In genomic region chr14:90491221-90491867, GRCh38 we compare ENCODE assay signal across 10 cellular contexts.
A peak's percentile ranks its signal among the peaks of the same experiment; 100 is the strongest.
DNase-seq lines count a peak whose midpoint lies in the region; ATAC-seq and TF ChIP-seq lines count a peak whose summit lies in the region.
"Had no signal": no experiment of that assay in that cellular context is flagged by ENCODE, and none has a peak within 500 bp of the region (broad histone marks: within the 10 kb centered on the region; RNA-seq: fewer than 3 reads in every experiment).

No MANE protein-coding gene starts in this region.

- H3K36me3 ChIP-seq in BE2C (no peaks in the 10 kb centered on the region), RWPE2 (ENCODE audit: low read depth) (no peaks in the 10 kb centered on the region), osteoblast (ENCODE audit: insufficient read depth, low read length) (no peaks in the 10 kb centered on the region)

- no peak for ATAC-seq in RWPE2 (ENCODE audit: low read depth)
- ATAC-seq in HG03378 (IDR thresholded peaks at IDR 0.05; ENCODE audit: unreplicated experiment): no peak
- no peak for ATAC-seq in GM18517 (IDR thresholded peaks at IDR 0.05; ENCODE audit: unreplicated experiment)
- no peak for ATAC-seq in HG03196 (IDR thresholded peaks at IDR 0.05; ENCODE audit: unreplicated experiment)

- peaks cover 2% of the 10 kb centered on the region for H4K20me1 ChIP-seq in osteoblast (ENCODE audit: insufficient read depth, low read length)

- H3K9me3 ChIP-seq in BE2C: no peaks in the 10 kb centered on the region; the same call in 1 of the 2 replicates
- H3K9me3 ChIP-seq in RWPE2 (ENCODE audit: severe bottlenecking): no peaks in the 10 kb centered on the region
- H3K9me3 ChIP-seq in osteoblast (ENCODE audit: low read depth, low read length): no peaks in the 10 kb centered on the region

- no peak overlapping the region for H3K4me3 ChIP-seq in BE2C (ENCODE audit: low read depth, low read length)
- H3K4me3 ChIP-seq in RWPE2 (ENCODE audit: severe bottlenecking): no peak overlapping the region
- H3K4me3 ChIP-seq in osteoblast (ENCODE audit: insufficient read depth, low read length): peak overlapping the region; percentile 35
- H3K4me3 ChIP-seq: lung had no signal

- H3K79me2 ChIP-seq in osteoblast (ENCODE audit: insufficient read depth, low read length): no peaks in the 10 kb centered on the region

- peak overlapping the region; percentile 15 for H2AFZ ChIP-seq in osteoblast (ENCODE audit: low read length)

- H3K4me1 ChIP-seq in BE2C: peaks cover 33% of the 10 kb centered on the region
- H3K4me1 ChIP-seq in RWPE2 (ENCODE audit: insufficient read depth, poor library complexity, severe bottlenecking): no peaks in the 10 kb centered on the region
- H3K4me1 ChIP-seq in osteoblast (ENCODE audit: insufficient read depth, low read length): peaks cover 24% of the 10 kb centered on the region

- no peaks in the 10 kb centered on the region for H3K27me3 ChIP-seq in BE2C
- no peaks in the 10 kb centered on the region for H3K27me3 ChIP-seq in RWPE2 (ENCODE audit: insufficient read depth, poor library complexity, severe bottlenecking)
- no peaks in the 10 kb centered on the region for H3K27me3 ChIP-seq in osteoblast (ENCODE audit: insufficient read depth, low read length)

- TF ChIP-seq CTCF in BE2C (IDR thresholded peaks at IDR 0.05; ENCODE audit: low read depth, low read length) (no peak), RWPE2 (IDR thresholded peaks at IDR 0.05; ENCODE audit: poor library complexity, severe bottlenecking) (no peak), osteoblast (IDR thresholded peaks at IDR 0.05; ENCODE audit: extremely low read depth, low read depth, low read length) (no peak)

- H3K27ac ChIP-seq in RWPE2 (ENCODE audit: poor library complexity, severe bottlenecking): no peak overlapping the region
- H3K27ac ChIP-seq in osteoblast (ENCODE audit: low read depth, low read length): no peak overlapping the region

- intact Hi-C loops in head of caudate nucleus (cut with DNase I): no loop called here

- peak; percentile 77 for DNase-seq in BE2C
- DNase-seq in RWPE2 (ENCODE audit: low spot score): peak; percentile 52
- peak; percentile 70 to 97 (median 89) for DNase-seq in head of caudate nucleus
- DNase-seq in osteoblast (ENCODE audit: insufficient read length, low spot score, missing footprints): peak; percentile 94
- no peak for DNase-seq in RKO (ENCODE audit: low spot score)
- DNase-seq: NCI-H1930 had no signal

- H3K4me2 ChIP-seq in osteoblast (ENCODE audit: insufficient read depth, low read length): peak overlapping the region; percentile 8
